10 cellular contexts compared by ENCODE assay signal in genomic region chr1:150558761-150559626, GRCh38. TPM values are rescaled to one million over a fixed set of nuclear protein-coding genes. Genes with fewer than 3 reads are reported as not detected.
DNase-seq lines count a peak whose midpoint lies in the region; ATAC-seq and TF ChIP-seq lines count a peak whose summit lies in the region.
"Had no signal": no experiment of that assay in that cellular context is flagged by ENCODE, and none has a peak within 500 bp of the region (broad histone marks: within the 10 kb centered on the region; RNA-seq: fewer than 3 reads in every experiment).

No MANE protein-coding gene starts in this region.

- no peak overlapping the region for H2BK120ac ChIP-seq in mesenchymal stem cell (ENCODE audit: low read depth, low read length)

- no peak for TF ChIP-seq EP300 in esophagus muscularis mucosa (IDR thresholded peaks at IDR 0.05)

- peak overlapping the region; percentile 19 to 41 for H3K4ac ChIP-seq in mesenchymal stem cell (ENCODE audit: low read depth in 1 of 2, low read length in 2 of 2)

- H3K4me1 ChIP-seq in esophagus muscularis mucosa (peaks cover 48 to 93% (median 66%) of the 10 kb centered on the region in 4 donors), mesenchymal stem cell (ENCODE audit: control insufficient read depth, insufficient read depth, low read depth, low read length) (peaks cover 53% of the 10 kb centered on the region), thoracic aorta (ENCODE audit: control insufficient read depth in 1 of 2, low read depth in 2 of 2) (peaks cover 45 to 57% of the 10 kb centered on the region in 2 donors)

- H3K27ac ChIP-seq in RWPE1 (peak overlapping the region; percentile 100), esophagus muscularis mucosa (replicated peaks in 1 of 4) (peak overlapping the region; percentile 93 to 100 (median 98)), mesenchymal stem cell (ENCODE audit: low read length, poor library complexity, severe bottlenecking) (no peak overlapping the region), thoracic aorta (peak overlapping the region; percentile 99 to 100)

- H3K27me3 ChIP-seq in esophagus muscularis mucosa, result no peaks in the 10 kb centered on the region
- no peaks in the 10 kb centered on the region for H3K27me3 ChIP-seq in mesenchymal stem cell (ENCODE audit: control insufficient read depth in 1 of 2, insufficient read depth in 1 of 2, low read length in 2 of 2)
- H3K27me3 ChIP-seq in thoracic aorta (replicated peaks; ENCODE audit: insufficient read depth), result no peaks in the 10 kb centered on the region

- TF ChIP-seq CTCF in RWPE1 (conservative IDR thresholded peaks at IDR 0.05; ENCODE audit: low read depth) (no peak), esophagus muscularis mucosa (IDR thresholded peaks at IDR 0.05) (no peak), thoracic aorta (IDR thresholded peaks at IDR 0.05) (no peak)

- no peak for TF ChIP-seq POLR2A in esophagus muscularis mucosa (IDR thresholded peaks at IDR 0.05; ENCODE audit: low read depth)

- H3K14ac ChIP-seq in mesenchymal stem cell (ENCODE audit: low read length in 2 of 2), result peak overlapping the region in 1 of 2 experiments; percentile 44

- H3K9ac ChIP-seq in mesenchymal stem cell (ENCODE audit: low read length), result peak overlapping the region; percentile 61

- intact Hi-C loops in esophagus muscularis mucosa (cut with DNase I), result loop anchor here (10.0 kb wide), 1 partner anchor 256 kb away; no protein-coding TSS in a partner anchor

- no peak overlapping the region for H3K23ac ChIP-seq in mesenchymal stem cell (ENCODE audit: low read length in 2 of 2)

- POLR2A ChIA-PET in RWPE1 (lab: Yijun Ruan, JAX; ENCODE audit: low non-redundant PET), result interaction anchor here (1.7 kb wide), 1 partner anchor 21 kb away, joined by 7 read pairs; the partner anchor contains the start of gene MCL1

- no peak overlapping the region for H3K4me2 ChIP-seq in mesenchymal stem cell (ENCODE audit: low read length, poor library complexity, severe bottlenecking)

- peaks cover 36% of the 10 kb centered on the region for H3K79me1 ChIP-seq in mesenchymal stem cell (replicated peaks; ENCODE audit: low read length, poor library complexity, severe bottlenecking)

- H2AFZ ChIP-seq in mesenchymal stem cell (ENCODE audit: low read depth, low read length), result no peak overlapping the region

- CTCF ChIA-PET in RWPE1 (lab: Yijun Ruan, JAX), result interaction anchor here (0.6 to 2.9 kb wide), 12 partner anchors 7 to 447 kb away, joined by 3 to 15 read pairs (median 4); no protein-coding TSS in a partner anchor

- no peak overlapping the region for H2BK5ac ChIP-seq in mesenchymal stem cell (ENCODE audit: low read depth, low read length, poor library complexity, severe bottlenecking)

- H4K8ac ChIP-seq in mesenchymal stem cell (ENCODE audit: low read length), result no peak overlapping the region

- no peak overlapping the region for H4K91ac ChIP-seq in mesenchymal stem cell (ENCODE audit: low read length)

- no peaks in the 10 kb centered on the region for H3K9me3 ChIP-seq in esophagus muscularis mucosa
- H3K9me3 ChIP-seq in mesenchymal stem cell (ENCODE audit: control insufficient read depth, low read length), result no peaks in the 10 kb centered on the region
- H3K9me3 ChIP-seq in thoracic aorta, result no peaks in the 10 kb centered on the region

- H2BK12ac ChIP-seq in mesenchymal stem cell (ENCODE audit: low read length in 2 of 2), result peak overlapping the region in 1 of 2 experiments; percentile 49

- H2BK15ac ChIP-seq in mesenchymal stem cell (ENCODE audit: low read depth, poor library complexity, severe bottlenecking), result peak overlapping the region; percentile 4

- H2AK5ac ChIP-seq in mesenchymal stem cell (ENCODE audit: low read length, severe bottlenecking), result no peak overlapping the region

- H3K36me3 ChIP-seq in esophagus muscularis mucosa (peaks cover 6 to 50% (median 36%) of the 10 kb centered on the region in 4 donors), mesenchymal stem cell (ENCODE audit: control insufficient read depth in 1 of 2, insufficient read depth in 2 of 2, low read depth in 1 of 2, low read length in 2 of 2) (peaks cover 42 to 53% of the 10 kb centered on the region in 2 experiments), thoracic aorta (peaks cover 4% of the 10 kb centered on the region)

- ATAC-seq in thoracic aorta (ENCODE audit: insufficient number of reproducible peaks, low FRiP score, low read depth) (no peak), GM21381 (IDR thresholded peaks at IDR 0.05; ENCODE audit: unreplicated experiment) (no peak)

- DNase-seq in RWPE1 (ENCODE audit: low spot score) (no peak), esophagus muscularis mucosa (ENCODE audit: extremely low spot score) (no peak), mesenchymal stem cell (peak; percentile 26), thoracic aorta (ENCODE audit: low spot score) (no peak), NCI-H2196 treated with DMSO at 0.1 percent for 48 hours (lab: John Stamatoyannopoulos, UW; ENCODE audit: unreplicated experiment) (no peak), HuH-7 (ENCODE audit: low spot score) (no peak)
- DNase-seq in activated naive CD4-positive, alpha-beta T cell treated with anti-CD3 and anti-CD28 coated beads, Interleukin-2, amount 50 U/mL, for 16 hours, result no peak

- 68% methylated on average over 12 of the region's 28 CpGs for WGBS in esophagus muscularis mucosa
- WGBS in mesenchymal stem cell, result 90% methylated on average over 26 of the region's 28 CpGs

- H3K18ac ChIP-seq in mesenchymal stem cell (ENCODE audit: low read depth in 1 of 2, low read length in 2 of 2), result peak overlapping the region; percentile 9 to 53

- H3K4me3 ChIP-seq in esophagus muscularis mucosa, result peak overlapping the region; percentile 29 to 61 (median 52)
- no peak overlapping the region for H3K4me3 ChIP-seq in mesenchymal stem cell (ENCODE audit: insufficient read depth in 1 of 2, low read depth in 1 of 2, low read length in 2 of 2)
- H3K4me3 ChIP-seq in thoracic aorta, result peak overlapping the region; percentile 71

RNA-seq across cellular contexts. Expression of gene ADAMTSL4, which starts 9.8 kb away (rescaled TPM):
- total RNA-seq in esophagus muscularis mucosa (10 to 100 TPM; 33.6 to 86.1 (median 48.2) TPM), thoracic aorta (10 to 100 TPM; 28.4 to 45.1 TPM)
- 15.0 TPM for polyA plus RNA-seq in mesenchymal stem cell (2013, experiment 1 of 2)
- 14.4 TPM for polyA plus RNA-seq in mesenchymal stem cell (2013, experiment 2 of 2)

RNA-seq across cellular contexts. Expression of gene MCL1, which starts 20.4 kb away (rescaled TPM):
- total RNA-seq in esophagus muscularis mucosa, result 100 to 1,000 TPM; 192 to 460 (median 255) TPM
- polyA plus RNA-seq in mesenchymal stem cell (2013, experiment 1 of 2), result 229 TPM
- polyA plus RNA-seq in mesenchymal stem cell (2013, experiment 2 of 2), result 224 TPM
- total RNA-seq in thoracic aorta, result 100 to 1,000 TPM; 588 to 607 TPM

RNA-seq across cellular contexts. Expression of gene FALEC, which starts 43.4 kb away (rescaled TPM):
- total RNA-seq in esophagus muscularis mucosa (not detected), thoracic aorta (not detected)
- polyA plus RNA-seq in mesenchymal stem cell (2013, experiment 1 of 2), result not detected
- not detected for polyA plus RNA-seq in mesenchymal stem cell (2013, experiment 2 of 2)
- total RNA-seq: activated naive CD4-positive, alpha-beta T cell treated with anti-CD3 and anti-CD28 coated beads for 36 hours; renal cortical epithelial cell had no signal

RNA-seq across cellular contexts. Expression of gene ECM1, which starts 51.1 kb away (rescaled TPM):
- total RNA-seq in esophagus muscularis mucosa (10 to 100 TPM; 17.4 to 32.9 (median 18.6) TPM), thoracic aorta (10 to 100 TPM; 22.8 to 54.0 TPM)
- polyA plus RNA-seq in mesenchymal stem cell (2013, experiment 1 of 2), result 165 TPM
- 158 TPM for polyA plus RNA-seq in mesenchymal stem cell (2013, experiment 2 of 2)

Comparison
In these comparisons a context has a peak if more than half of its experiments do, and no peak if none do; other contexts are left out.
1. H3K4me3 ChIP-seq: peak in esophagus muscularis mucosa (4 of 4) and thoracic aorta (single experiment); none in mesenchymal stem cell (0 of 2).